In genomic region chr9:133340916-133341315, GRCh38 we compare ENCODE assay signal across 16 cellular contexts. TPM values are rescaled to one million over a fixed set of nuclear protein-coding genes. Genes with fewer than 3 reads are reported as not detected.
A peak's percentile ranks its signal among the peaks of the same experiment; 100 is the strongest.
DNase-seq lines count a peak whose midpoint lies in the region; ATAC-seq, FAIRE-seq and TF ChIP-seq lines count a peak whose summit lies in the region.
"Had no signal": no experiment of that assay in that cellular context is flagged by ENCODE, and none has a peak within 500 bp of the region (broad histone marks: within the 10 kb centered on the region; RNA-seq: fewer than 3 reads in every experiment).

No MANE protein-coding gene starts in this region.

- no peaks in the 10 kb centered on the region for H3K27me3 Mint-ChIP-seq in CD8-positive, alpha-beta memory T cell
- H3K27me3 Mint-ChIP-seq in natural killer cell treated with Interleukin-12 subunit alpha and Interleukin-12 subunit beta and Interleukin-15 and Interleukin-18, amount 100 ng/mL, for 72 hours = no peaks in the 10 kb centered on the region
- H3K27me3 Mint-ChIP-seq in effector memory CD8-positive, alpha-beta T cell = no peaks in the 10 kb centered on the region

- no peaks in the 10 kb centered on the region for H3K9me3 Mint-ChIP-seq in CD8-positive, alpha-beta memory T cell
- no peaks in the 10 kb centered on the region for H3K9me3 Mint-ChIP-seq in natural killer cell treated with Interleukin-12 subunit alpha and Interleukin-12 subunit beta and Interleukin-15 and Interleukin-18, amount 100 ng/mL, for 72 hours
- H3K9me3 Mint-ChIP-seq in effector memory CD8-positive, alpha-beta T cell = no peaks in the 10 kb centered on the region

- H3K27me3 ChIP-seq in BLaER1 = no peaks in the 10 kb centered on the region
- no peaks in the 10 kb centered on the region for H3K27me3 ChIP-seq in CD8-positive, alpha-beta memory T cell (ENCODE audit: insufficient read depth, low read length, poor library complexity, severe bottlenecking)
- H3K27me3 ChIP-seq in K562 (ENCODE audit: control insufficient read depth in 2 of 2, insufficient read depth in 2 of 2, low read length in 2 of 2) = no peaks in the 10 kb centered on the region; a peak in 1 of 5 replicates
- no peaks in the 10 kb centered on the region for H3K27me3 ChIP-seq in A673 (replicated peaks; ENCODE audit: insufficient read depth, low read depth, low read length, poor library complexity)
- H3K27me3 ChIP-seq: gastrocnemius medialis had no signal

- H3K4me3 ChIP-seq in BLaER1 = no peak overlapping the region
- no peak overlapping the region for H3K4me3 ChIP-seq in CD8-positive, alpha-beta memory T cell (ENCODE audit: low read length)
- H3K4me3 ChIP-seq in K562 = no peak overlapping the region
- no peak overlapping the region for H3K4me3 ChIP-seq in A673 (ENCODE audit: low read depth, low read length, poor library complexity, severe bottlenecking)
- H3K4me3 ChIP-seq: gastrocnemius medialis had no signal

- peak overlapping the region in 6 of 8 donors; percentile 11 to 85 (median 66) for H3K27ac Mint-ChIP-seq in CD8-positive, alpha-beta memory T cell
- peak overlapping the region; percentile 74 to 86 for H3K27ac Mint-ChIP-seq in natural killer cell treated with Interleukin-12 subunit alpha and Interleukin-12 subunit beta and Interleukin-15 and Interleukin-18, amount 100 ng/mL, for 72 hours
- peak overlapping the region in 1 of 2 donors; percentile 22 for H3K27ac Mint-ChIP-seq in effector memory CD8-positive, alpha-beta T cell

- no peak for FAIRE-seq in K562 (lab: Jason Lieb, UNC)
- FAIRE-seq: colon, GM18507, HepG2 had no signal

- TF ChIP-seq POLR2A in K562 (conservative IDR thresholded peaks at IDR 0.05) = no peak

- H3K36me3 ChIP-seq in BLaER1 (peaks cover 77% of the 10 kb centered on the region), K562 (ENCODE audit: control insufficient read depth, insufficient read depth, low read length) (peaks cover 78% of the 10 kb centered on the region; the same call in 2 of the 3 replicates), A673 (ENCODE audit: insufficient read depth, low read length, poor library complexity, severe bottlenecking) (peaks cover 63% of the 10 kb centered on the region)
- H3K36me3 ChIP-seq in CD8-positive, alpha-beta memory T cell (ENCODE audit: insufficient read depth, low read length) = peaks cover 20% of the 10 kb centered on the region

- peak overlapping the region; percentile 65 for H3K4me2 ChIP-seq in BLaER1
- no peak overlapping the region for H3K4me2 ChIP-seq in K562 (ENCODE audit: insufficient read depth, low read length)

- in situ Hi-C loops in K562 (cut with MboI) = no loop called here

- TF ChIP-seq EP300 in K562 (IDR thresholded peaks at IDR 0.05; ENCODE audit: low read length) = no peak

- DNase-seq in CD8-positive, alpha-beta memory T cell = no peak
- DNase-seq in K562 (ENCODE audit: extremely low read depth in 1 of 4, low spot score in 3 of 4) = no peak
- DNase-seq in natural killer cell treated with Interleukin-12 subunit alpha and Interleukin-12 subunit beta and Interleukin-15 and Interleukin-18, amount 100 ng/mL, for 72 hours (ENCODE audit: low spot score) = no peak
- no peak for DNase-seq in A673 (ENCODE audit: low spot score)
- no peak for DNase-seq in effector memory CD8-positive, alpha-beta T cell
- DNase-seq: activated CD4-positive, alpha-beta T cell treated with anti-CD3 and anti-CD28 coated beads, Interleukin-2, amount 50 U/mL, for 4 hours; gastrocnemius medialis; NCI-H187 treated with DMSO at 0.1 percent for 48 hours; NCI-H524 treated with DMSO at 0.1 percent for 48 hours had no signal

- H3K9ac ChIP-seq in BLaER1 (peak overlapping the region; percentile 61), K562 (ENCODE audit: insufficient read depth in 1 of 2, low read depth in 2 of 2, low read length in 2 of 2) (peak overlapping the region in 1 of 2 experiments; percentile 73; a peak in 2 of 4 replicates)

- H3K27ac ChIP-seq in BLaER1 = peak overlapping the region; percentile 83
- H3K27ac ChIP-seq in CD8-positive, alpha-beta memory T cell (ENCODE audit: low read depth, low read length) = no peak overlapping the region
- no peak overlapping the region for H3K27ac ChIP-seq in K562 (ENCODE audit: extremely low read depth, low read depth, low read length)
- no peak overlapping the region for H3K27ac ChIP-seq in A673 (ENCODE audit: low read depth, low read length, poor library complexity, severe bottlenecking)
- H3K27ac ChIP-seq: gastrocnemius medialis had no signal

- H3K36me3 Mint-ChIP-seq in CD8-positive, alpha-beta memory T cell = peaks cover 0 to 67% (median 8%) of the 10 kb centered on the region in 3 donors
- peaks cover 6% of the 10 kb centered on the region for H3K36me3 Mint-ChIP-seq in natural killer cell treated with Interleukin-12 subunit alpha and Interleukin-12 subunit beta and Interleukin-15 and Interleukin-18, amount 100 ng/mL, for 72 hours
- peaks cover 28% of the 10 kb centered on the region for H3K36me3 Mint-ChIP-seq in effector memory CD8-positive, alpha-beta T cell (ENCODE audit: insufficient read depth)

- peaks cover 27 to 34% (median 33%) of the 10 kb centered on the region in 3 donors for H3K4me1 Mint-ChIP-seq in CD8-positive, alpha-beta memory T cell
- peaks cover 38 to 40% of the 10 kb centered on the region in 2 donors for H3K4me1 Mint-ChIP-seq in natural killer cell treated with Interleukin-12 subunit alpha and Interleukin-12 subunit beta and Interleukin-15 and Interleukin-18, amount 100 ng/mL, for 72 hours (ENCODE audit: low read depth in 2 of 2)
- H3K4me1 Mint-ChIP-seq in effector memory CD8-positive, alpha-beta T cell (ENCODE audit: low read depth in 2 of 2) = peaks cover 14 to 26% of the 10 kb centered on the region in 2 donors

- H3K4me3 Mint-ChIP-seq in CD8-positive, alpha-beta memory T cell = no peak overlapping the region
- peak overlapping the region; percentile 56 for H3K4me3 Mint-ChIP-seq in natural killer cell treated with Interleukin-12 subunit alpha and Interleukin-12 subunit beta and Interleukin-15 and Interleukin-18, amount 100 ng/mL, for 72 hours
- no peak overlapping the region for H3K4me3 Mint-ChIP-seq in effector memory CD8-positive, alpha-beta T cell

- no peaks in the 10 kb centered on the region for H3K9me3 ChIP-seq in BLaER1
- no peaks in the 10 kb centered on the region for H3K9me3 ChIP-seq in CD8-positive, alpha-beta memory T cell (ENCODE audit: low read length)
- no peaks in the 10 kb centered on the region for H3K9me3 ChIP-seq in K562 (replicated peaks; ENCODE audit: control insufficient read depth, insufficient read depth, low read depth, low read length)
- no peaks in the 10 kb centered on the region for H3K9me3 ChIP-seq in A673 (ENCODE audit: low read depth, low read length, poor library complexity, severe bottlenecking)
- H3K9me3 ChIP-seq: gastrocnemius medialis had no signal

- POLR2A ChIA-PET in CD8-positive, alpha-beta memory T cell (lab: Charles Lee) = no interaction called here
- POLR2A ChIA-PET in K562 (lab: Yijun Ruan, JAX) (interaction anchor here (2.7 kb wide), 1 partner anchor 10 kb away, joined by 18 read pairs; no protein-coding TSS in a partner anchor), A673 (lab: Charles Lee; ENCODE audit: low non-redundant PET) (no interaction called here)

- no peak overlapping the region for H2AFZ ChIP-seq in K562 (ENCODE audit: low read depth, low read length)

- no peak for TF ChIP-seq RAD21 in K562 (CRISPR knock-in tag; conservative IDR thresholded peaks at IDR 0.05 in 1 of 2, IDR thresholded peaks at IDR 0.05 in 1 of 2)

- TF ChIP-seq CTCF in K562 (IDR thresholded peaks at IDR 0.05 in 2 of 3, conservative IDR thresholded peaks at IDR 0.05 in 1 of 3; ENCODE audit: insufficient read depth in 2 of 3, low read depth in 1 of 3, low read length in 3 of 3) (no peak), A673 (conservative IDR thresholded peaks at IDR 0.05; ENCODE audit: low read depth, low read length) (no peak)

- peaks cover 60% of the 10 kb centered on the region for H3K4me1 ChIP-seq in BLaER1
- H3K4me1 ChIP-seq in CD8-positive, alpha-beta memory T cell (ENCODE audit: insufficient read depth, low read length) = peaks cover 23% of the 10 kb centered on the region
- peaks cover 3 to 29% of the 10 kb centered on the region in 2 experiments; a peak in 4 of 5 replicates for H3K4me1 ChIP-seq in K562 (replicated peaks in 1 of 2; ENCODE audit: control insufficient read depth in 2 of 2, insufficient read depth in 2 of 2, low read length in 2 of 2)
- H3K4me1 ChIP-seq in A673 (ENCODE audit: insufficient read depth, low read length, poor library complexity, severe bottlenecking) = peaks cover 3% of the 10 kb centered on the region

- peaks cover 13% of the 10 kb centered on the region for H3K79me2 ChIP-seq in K562 (ENCODE audit: control insufficient read depth, insufficient read depth, low read length)

- H4K20me1 ChIP-seq in BLaER1 (peaks cover 25% of the 10 kb centered on the region), K562 (replicated peaks; ENCODE audit: control insufficient read depth, insufficient read depth, low read length) (peaks cover 1% of the 10 kb centered on the region; the same call in 1 of the 2 replicates)

- intact Hi-C loops in K562 (cut with micrococcal nuclease) = no loop called here
- intact Hi-C loops in A673 (cut with micrococcal nuclease; ENCODE audit: unreplicated experiment) = no loop called here

- WGBS in K562 (ENCODE audit: insufficient coverage, low coverage, missing lambda C conversion rate) = 93% methylated on average over 13 of the region's 13 CpGs

- BruUV-seq in K562 (replicated peaks; lab: Mats Ljungman, UMichigan) = no TSS peak
- BruUV-seq in A673 (replicated peaks; lab: Mats Ljungman, UMichigan) = no TSS peak

- no peak for ATAC-seq in K562
- no peak for ATAC-seq in natural killer cell treated with Interleukin-12 subunit alpha and Interleukin-12 subunit beta and Interleukin-15 and Interleukin-18, amount 100 ng/mL, for 72 hours
- no peak for ATAC-seq in GM21526 (IDR thresholded peaks at IDR 0.05; ENCODE audit: low FRiP score, unreplicated experiment)
- ATAC-seq in HG03521 (IDR thresholded peaks at IDR 0.05; ENCODE audit: unreplicated experiment) = no peak
- ATAC-seq in effector memory CD8-positive, alpha-beta T cell (replicated peaks) = no peak
- ATAC-seq: HCT116, HepG2 had no signal

- no peaks in the 10 kb centered on the region for H3K9me1 ChIP-seq in K562 (ENCODE audit: control insufficient read depth, insufficient read depth, low read length)

- CTCF ChIA-PET in CD8-positive, alpha-beta memory T cell (lab: Charles Lee) = interaction anchor here (1.6 kb wide), 1 partner anchor 11 kb away, joined by 4 read pairs; no protein-coding TSS in a partner anchor
- CTCF ChIA-PET in K562 (lab: Yijun Ruan, JAX; ENCODE audit: low intra/inter-chr PET ratio) = no interaction called here
- CTCF ChIA-PET in A673 (lab: Charles Lee) = no interaction called here

RNA-seq across cellular contexts. Expression of gene SURF6, which starts 4.9 kb away (rescaled TPM):
- 10 to 100 TPM; 30.9 to 32.0 TPM for total RNA-seq in CD8-positive, alpha-beta memory T cell
- 15.1 TPM for polyA plus RNA-seq in CD8-positive, alpha-beta memory T cell
- 12.6 and 19.9 TPM in 2 replicates for total RNA-seq in K562 (2011; cell fraction: chromatin; rRNA removed; ENCODE audit: low replicate concordance)
- total RNA-seq in K562 (2011; cell fraction: nucleolus; rRNA removed) = 16.7 and 17.7 TPM in 2 replicates
- total RNA-seq in K562 (2011; cell fraction: nucleoplasm; rRNA removed) = 13.4 and 15.6 TPM in 2 replicates
- total RNA-seq in K562 (2014; rRNA removed) (61.3 and 68.3 TPM in 2 replicates), K562 (2014; rRNA removed; fragmentation: Illumina TruSeq; extraction: Trizol) (10.5 and 12.2 TPM in 2 replicates), K562 (2015; rRNA removed; fragmentation: Illumina TruSeq; extraction: Trizol) (30.4 and 31.8 TPM in 2 replicates), K562 (2021) (45.3 and 50.6 TPM in 2 replicates), A673 (2021) (34.7 and 36.6 TPM in 2 replicates)
- polyA plus RNA-seq in K562 (2011; rRNA removed) (12.3 and 14.3 TPM in 2 replicates), K562 (2014; fragmentation: Illumina TruSeq; extraction: Trizol) (14.7 and 26.5 TPM in 2 replicates), K562 (2014; fragmentation: Nextera tagmentation; extraction: Ambion mirVana) (1 to 10 TPM; 1.4 to 1.8 TPM), K562 (2014; rRNA removed) (52.7 and 61.5 TPM in 2 replicates)
- 11.6 and 21.6 TPM in 2 replicates for polyA plus RNA-seq in K562 (2011; cell fraction: cytosol; rRNA removed)
- polyA plus RNA-seq in K562 (2011; cell fraction: nucleus; rRNA removed) = 17.7 and 31.0 TPM in 2 replicates
- 23.2 and 31.5 TPM in 2 replicates for polyA plus RNA-seq in K562 (2012)
- polyA minus RNA-seq in K562 (2011; rRNA and poly(A)+ RNA removed) = 5.3 TPM in 2 replicates
- 8.6 and 9.6 TPM in 2 replicates for polyA minus RNA-seq in K562 (2011; cell fraction: cytosol; rRNA and poly(A)+ RNA removed)
- 5.5 and 8.2 TPM in 2 replicates for polyA minus RNA-seq in K562 (2011; cell fraction: nucleus; rRNA and poly(A)+ RNA removed)
- total RNA-seq in natural killer cell treated with Interleukin-12 subunit alpha and Interleukin-12 subunit beta and Interleukin-15 and Interleukin-18, amount 100 ng/mL, for 72 hours = 10 to 100 TPM; 11.5 to 23.9 TPM

RNA-seq across cellular contexts. Expression of gene MED22, which starts 7.0 kb away (rescaled TPM):
- 10 to 100 TPM; 43.3 to 46.3 TPM for total RNA-seq in CD8-positive, alpha-beta memory T cell
- polyA plus RNA-seq in CD8-positive, alpha-beta memory T cell = 19.0 TPM
- 32.2 and 75.9 TPM in 2 replicates for total RNA-seq in K562 (2011; cell fraction: chromatin; rRNA removed; ENCODE audit: low replicate concordance)
- 43.3 and 44.7 TPM in 2 replicates for total RNA-seq in K562 (2011; cell fraction: nucleolus; rRNA removed)
- total RNA-seq in K562 (2011; cell fraction: nucleoplasm; rRNA removed) = 40.6 and 56.1 TPM in 2 replicates
- 27.2 and 28.0 TPM in 2 replicates for total RNA-seq in K562 (2014; rRNA removed)
- 7.7 and 9.4 TPM in 2 replicates for total RNA-seq in K562 (2014; rRNA removed; fragmentation: Illumina TruSeq; extraction: Trizol)
- total RNA-seq in K562 (2015; rRNA removed; fragmentation: Illumina TruSeq; extraction: Trizol) = 22.3 and 22.6 TPM in 2 replicates
- total RNA-seq in K562 (2021) = 32.4 and 35.6 TPM in 2 replicates
- 23.4 and 33.6 TPM in 2 replicates for polyA plus RNA-seq in K562 (2011; rRNA removed)
- polyA plus RNA-seq in K562 (2011; cell fraction: cytosol; rRNA removed) = 28.9 and 48.4 TPM in 2 replicates
- polyA plus RNA-seq in K562 (2011; cell fraction: nucleus; rRNA removed) = 91.8 and 102 TPM in 2 replicates
- 24.0 and 26.3 TPM in 2 replicates for polyA plus RNA-seq in K562 (2012)
- 15.5 and 23.8 TPM in 2 replicates for polyA plus RNA-seq in K562 (2014; fragmentation: Illumina TruSeq; extraction: Trizol)
- polyA plus RNA-seq in K562 (2014; fragmentation: Nextera tagmentation; extraction: Ambion mirVana) = 1 to 10 TPM in 1 of 2 experiments, under 1 TPM in 1; 0.73 to 1.4 TPM
- 32.6 and 34.8 TPM in 2 replicates for polyA plus RNA-seq in K562 (2014; rRNA removed)
- 12.6 and 25.7 TPM in 2 replicates for polyA minus RNA-seq in K562 (2011; rRNA and poly(A)+ RNA removed)
- polyA minus RNA-seq in K562 (2011; cell fraction: cytosol; rRNA and poly(A)+ RNA removed) = 16.2 and 27.5 TPM in 2 replicates
- 15.6 and 19.2 TPM in 2 replicates for polyA minus RNA-seq in K562 (2011; cell fraction: nucleus; rRNA and poly(A)+ RNA removed)
- total RNA-seq in natural killer cell treated with Interleukin-12 subunit alpha and Interleukin-12 subunit beta and Interleukin-15 and Interleukin-18, amount 100 ng/mL, for 72 hours = 10 to 100 TPM; 34.8 to 43.3 TPM
- total RNA-seq in A673 (2021) = 46.2 and 49.6 TPM in 2 replicates

RNA-seq across cellular contexts. Expression of gene RPL7A, which starts 7.1 kb away (rescaled TPM):
- 1,000 to 10,000 TPM; 3,139 to 3,155 TPM for total RNA-seq in CD8-positive, alpha-beta memory T cell
- 1,038 TPM for polyA plus RNA-seq in CD8-positive, alpha-beta memory T cell
- total RNA-seq in K562 (2011; cell fraction: chromatin; rRNA removed; ENCODE audit: low replicate concordance) = 435 and 818 TPM in 2 replicates
- 981 and 1,003 TPM in 2 replicates for total RNA-seq in K562 (2011; cell fraction: nucleolus; rRNA removed)
- 983 and 1,497 TPM in 2 replicates for total RNA-seq in K562 (2011; cell fraction: nucleoplasm; rRNA removed)
- total RNA-seq in K562 (2014; rRNA removed) (2,031 and 2,305 TPM in 2 replicates), K562 (2014; rRNA removed; fragmentation: Illumina TruSeq; extraction: Trizol) (2,847 and 3,141 TPM in 2 replicates), K562 (2015; rRNA removed; fragmentation: Illumina TruSeq; extraction: Trizol) (3,167 and 3,195 TPM in 2 replicates), K562 (2021) (2,893 and 3,009 TPM in 2 replicates), A673 (2021) (1,920 and 1,940 TPM in 2 replicates)
- polyA plus RNA-seq in K562 (2011; rRNA removed) (2,555 and 3,221 TPM in 2 replicates), K562 (2014; fragmentation: Illumina TruSeq; extraction: Trizol) (3,627 and 3,760 TPM in 2 replicates), K562 (2014; fragmentation: Nextera tagmentation; extraction: Ambion mirVana) (1,000 to 10,000 TPM; 1,935 to 2,418 TPM), K562 (2014; rRNA removed) (2,051 and 2,652 TPM in 2 replicates)
- polyA plus RNA-seq in K562 (2011; cell fraction: cytosol; rRNA removed) = 2,594 and 3,399 TPM in 2 replicates
- 1,411 and 1,919 TPM in 2 replicates for polyA plus RNA-seq in K562 (2011; cell fraction: nucleus; rRNA removed)
- polyA plus RNA-seq in K562 (2012) = 2,443 and 5,674 TPM in 2 replicates
- polyA minus RNA-seq in K562 (2011; rRNA and poly(A)+ RNA removed) = 2,918 and 2,983 TPM in 2 replicates
- 1,280 and 1,366 TPM in 2 replicates for polyA minus RNA-seq in K562 (2011; cell fraction: cytosol; rRNA and poly(A)+ RNA removed)
- polyA minus RNA-seq in K562 (2011; cell fraction: nucleus; rRNA and poly(A)+ RNA removed) = 400 and 734 TPM in 2 replicates
- 1,000 to 10,000 TPM; 1,580 to 1,944 TPM for total RNA-seq in natural killer cell treated with Interleukin-12 subunit alpha and Interleukin-12 subunit beta and Interleukin-15 and Interleukin-18, amount 100 ng/mL, for 72 hours

RNA-seq across cellular contexts. Expression of gene SURF1, which starts 15.4 kb away (rescaled TPM):
- 10 to 100 TPM; 35.9 to 37.8 TPM for total RNA-seq in CD8-positive, alpha-beta memory T cell
- 110 TPM for polyA plus RNA-seq in CD8-positive, alpha-beta memory T cell
- 14.8 and 38.0 TPM in 2 replicates for total RNA-seq in K562 (2011; cell fraction: chromatin; rRNA removed; ENCODE audit: low replicate concordance)
- 35.1 and 38.5 TPM in 2 replicates for total RNA-seq in K562 (2011; cell fraction: nucleolus; rRNA removed)
- 27.0 and 30.6 TPM in 2 replicates for total RNA-seq in K562 (2011; cell fraction: nucleoplasm; rRNA removed)
- total RNA-seq in K562 (2014; rRNA removed) = 17.9 and 20.8 TPM in 2 replicates
- total RNA-seq in K562 (2014; rRNA removed; fragmentation: Illumina TruSeq; extraction: Trizol) = 20.9 and 21.2 TPM in 2 replicates
- 15.5 and 16.6 TPM in 2 replicates for total RNA-seq in K562 (2015; rRNA removed; fragmentation: Illumina TruSeq; extraction: Trizol)
- total RNA-seq in K562 (2021) = 26.7 and 26.8 TPM in 2 replicates
- 28.6 and 29.8 TPM in 2 replicates for polyA plus RNA-seq in K562 (2011; rRNA removed)
- 20.7 and 21.2 TPM in 2 replicates for polyA plus RNA-seq in K562 (2011; cell fraction: cytosol; rRNA removed)
- polyA plus RNA-seq in K562 (2011; cell fraction: nucleus; rRNA removed) = 52.8 and 56.6 TPM in 2 replicates
- polyA plus RNA-seq in K562 (2012) = 23.6 and 38.1 TPM in 2 replicates
- 19.1 and 22.2 TPM in 2 replicates for polyA plus RNA-seq in K562 (2014; fragmentation: Illumina TruSeq; extraction: Trizol)
- 10 to 100 TPM; 16.1 to 16.3 TPM for polyA plus RNA-seq in K562 (2014; fragmentation: Nextera tagmentation; extraction: Ambion mirVana)
- polyA plus RNA-seq in K562 (2014; rRNA removed) = 30.4 and 31.3 TPM in 2 replicates
- polyA minus RNA-seq in K562 (2011; rRNA and poly(A)+ RNA removed) = 10.4 and 13.1 TPM in 2 replicates
- 6.1 and 6.4 TPM in 2 replicates for polyA minus RNA-seq in K562 (2011; cell fraction: cytosol; rRNA and poly(A)+ RNA removed)
- 7.0 and 9.7 TPM in 2 replicates for polyA minus RNA-seq in K562 (2011; cell fraction: nucleus; rRNA and poly(A)+ RNA removed)
- 10 to 100 TPM; 26.0 to 28.4 TPM for total RNA-seq in natural killer cell treated with Interleukin-12 subunit alpha and Interleukin-12 subunit beta and Interleukin-15 and Interleukin-18, amount 100 ng/mL, for 72 hours
- 41.6 and 53.3 TPM in 2 replicates for total RNA-seq in A673 (2021)

RNA-seq across cellular contexts. Expression of gene SURF2, which starts 15.4 kb away (rescaled TPM):
- total RNA-seq in CD8-positive, alpha-beta memory T cell = 10 to 100 TPM; 34.9 to 35.2 TPM
- 46.6 TPM for polyA plus RNA-seq in CD8-positive, alpha-beta memory T cell
- 2.1 and 4.8 TPM in 2 replicates for total RNA-seq in K562 (2011; cell fraction: chromatin; rRNA removed; ENCODE audit: low replicate concordance)
- 5.7 and 6.1 TPM in 2 replicates for total RNA-seq in K562 (2011; cell fraction: nucleolus; rRNA removed)
- total RNA-seq in K562 (2011; cell fraction: nucleoplasm; rRNA removed) = 3.4 and 7.6 TPM in 2 replicates
- total RNA-seq in K562 (2014; rRNA removed) (82.5 and 83.0 TPM in 2 replicates), K562 (2014; rRNA removed; fragmentation: Illumina TruSeq; extraction: Trizol) (18.6 and 19.8 TPM in 2 replicates), K562 (2015; rRNA removed; fragmentation: Illumina TruSeq; extraction: Trizol) (37.0 and 37.3 TPM in 2 replicates), K562 (2021) (38.3 and 43.3 TPM in 2 replicates), A673 (2021) (35.0 and 42.0 TPM in 2 replicates)
- polyA plus RNA-seq in K562 (2011; rRNA removed) (7.3 and 9.7 TPM in 2 replicates), K562 (2014; fragmentation: Illumina TruSeq; extraction: Trizol) (21.3 and 32.2 TPM in 2 replicates), K562 (2014; fragmentation: Nextera tagmentation; extraction: Ambion mirVana) (10 to 100 TPM in 1 of 2 experiments, 1 to 10 TPM in 1; 5.5 to 10.2 TPM), K562 (2014; rRNA removed) (52.4 and 58.9 TPM in 2 replicates)
- polyA plus RNA-seq in K562 (2011; cell fraction: cytosol; rRNA removed) = 11.8 and 44.2 TPM in 2 replicates
- 6.8 and 14.0 TPM in 2 replicates for polyA plus RNA-seq in K562 (2011; cell fraction: nucleus; rRNA removed)
- 30.9 and 47.7 TPM in 2 replicates for polyA plus RNA-seq in K562 (2012)
- polyA minus RNA-seq in K562 (2011; rRNA and poly(A)+ RNA removed) = 7.6 TPM in 2 replicates
- 10.3 and 16.3 TPM in 2 replicates for polyA minus RNA-seq in K562 (2011; cell fraction: cytosol; rRNA and poly(A)+ RNA removed)
- polyA minus RNA-seq in K562 (2011; cell fraction: nucleus; rRNA and poly(A)+ RNA removed) = 4.1 and 4.2 TPM in 2 replicates
- 10 to 100 TPM; 15.2 to 21.6 TPM for total RNA-seq in natural killer cell treated with Interleukin-12 subunit alpha and Interleukin-12 subunit beta and Interleukin-15 and Interleukin-18, amount 100 ng/mL, for 72 hours
